ENCODE assay signal across 8 cellular contexts in the genomic region with DNA sequence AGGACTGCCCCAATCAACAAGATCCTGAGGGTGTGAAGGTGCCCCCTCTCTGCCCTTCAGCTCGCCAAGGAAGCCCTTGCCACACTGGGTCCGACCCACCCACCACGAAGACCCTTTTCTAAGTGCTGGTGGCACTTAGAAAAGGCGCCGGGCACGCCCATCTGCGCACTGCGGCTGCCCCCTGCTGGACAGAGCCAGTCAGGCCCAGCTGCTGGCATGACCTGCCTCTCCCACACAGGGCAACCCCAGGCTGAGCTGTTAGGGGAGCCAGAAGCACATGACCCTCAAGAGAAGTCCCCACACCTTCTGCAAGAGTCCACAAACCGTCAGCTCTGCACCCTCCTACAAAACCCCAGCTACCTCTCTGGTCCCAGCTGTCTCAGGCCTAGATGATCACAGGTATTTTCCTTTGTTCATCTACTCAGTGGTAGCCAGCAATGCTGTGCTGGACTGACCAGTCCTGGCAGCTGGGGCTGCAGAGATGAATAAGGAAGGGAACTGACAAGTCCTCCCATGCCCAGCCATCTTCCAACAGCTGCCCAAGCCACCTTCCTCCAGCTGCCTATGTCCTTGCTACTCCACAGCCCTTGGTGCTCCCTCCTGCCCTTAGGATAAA. TPM values are rescaled to one million over a fixed set of nuclear protein-coding genes. Genes with fewer than 3 reads are reported as not detected.
A peak's percentile ranks its signal among the peaks of the same experiment; 100 is the strongest.
DNase-seq lines count a peak whose midpoint lies in the region; ATAC-seq and TF ChIP-seq lines count a peak whose summit lies in the region.

No MANE protein-coding gene starts in this region.

- TF ChIP-seq CTCF in LNCAP (IDR thresholded peaks at IDR 0.05) = peak; percentile 98
- peak; percentile 84 for TF ChIP-seq CTCF in SU-DHL-6 (IDR thresholded peaks at IDR 0.05; ENCODE audit: insufficient read depth, low read length, poor library complexity, severe bottlenecking)
- peak; percentile 68 to 95 (median 90) for TF ChIP-seq CTCF in heart right ventricle (IDR thresholded peaks at IDR 0.05)

- intact Hi-C loops in heart right ventricle (cut with DNase I) (loop anchor here in 9 of 10 donors (2.0 to 10.0 kb wide), 8 partner anchors 730 to 880 kb away; no protein-coding TSS in a partner anchor), sciatic nerve (cut with DNase I) (loop anchor here (10.0 kb wide), 1 partner anchor 860 kb away; no protein-coding TSS in a partner anchor)

- no peak overlapping the region for H3K9ac ChIP-seq in SU-DHL-6 (ENCODE audit: low read length)

- 2% methylated on average over 9 of the region's 9 CpGs for WGBS in heart right ventricle, 2 donors

- peak; percentile 92 for DNase-seq in GM03348 (ENCODE audit: low spot score)
- peak; percentile 71 for DNase-seq in activated naive CD8-positive, alpha-beta T cell treated with anti-CD3 and anti-CD28 coated beads for 36 hours
- DNase-seq in heart right ventricle = peak; percentile 51 to 72
- DNase-seq in sciatic nerve (ENCODE audit: low spot score) = peak; percentile 87

- no peaks in the 10 kb centered on the region for H3K9me3 Mint-ChIP-seq in activated naive CD8-positive, alpha-beta T cell treated with anti-CD3 and anti-CD28 coated beads for 36 hours

- H3K27ac Mint-ChIP-seq in activated naive CD8-positive, alpha-beta T cell treated with anti-CD3 and anti-CD28 coated beads for 36 hours = no peak overlapping the region

- no peaks in the 10 kb centered on the region for H3K4me1 Mint-ChIP-seq in activated naive CD8-positive, alpha-beta T cell treated with anti-CD3 and anti-CD28 coated beads for 36 hours

- H3K4me1 ChIP-seq in heart right ventricle = no peaks in the 10 kb centered on the region

- H3K4me3 ChIP-seq in SU-DHL-6 (ENCODE audit: insufficient read depth, low read length, poor library complexity, severe bottlenecking) (no peak overlapping the region), heart right ventricle (no peak overlapping the region)

- no peak overlapping the region for H3K27ac ChIP-seq in SU-DHL-6 (ENCODE audit: low read depth, low read length)
- no peak overlapping the region for H3K27ac ChIP-seq in heart right ventricle

- no peaks in the 10 kb centered on the region for H3K79me2 ChIP-seq in SU-DHL-6 (ENCODE audit: insufficient read depth, low read length)

- ATAC-seq in heart right ventricle (peak; percentile 52 to 81 (median 71)), sciatic nerve (peak; percentile 86), HG02610 (IDR thresholded peaks at IDR 0.05; ENCODE audit: unreplicated experiment) (no peak), GM18868 (IDR thresholded peaks at IDR 0.05; ENCODE audit: unreplicated experiment) (no peak)

- no peaks in the 10 kb centered on the region for H4K20me1 ChIP-seq in SU-DHL-6 (ENCODE audit: low read depth, low read length)

- no peaks in the 10 kb centered on the region for H3K27me3 ChIP-seq in SU-DHL-6 (ENCODE audit: low read length)
- H3K27me3 ChIP-seq in heart right ventricle = peaks cover 5 to 86% (median 42%) of the 10 kb centered on the region in 7 donors

- H3K36me3 Mint-ChIP-seq in activated naive CD8-positive, alpha-beta T cell treated with anti-CD3 and anti-CD28 coated beads for 36 hours = no peaks in the 10 kb centered on the region

- no peaks in the 10 kb centered on the region for H3K9me2 ChIP-seq in SU-DHL-6 (replicated peaks; ENCODE audit: insufficient read depth, low read length)

- H3K4me2 ChIP-seq in SU-DHL-6 (ENCODE audit: low read depth, low read length, poor library complexity, severe bottlenecking) = no peak overlapping the region

- H3K9me3 ChIP-seq in SU-DHL-6 (ENCODE audit: insufficient read depth, low read length) = no peaks in the 10 kb centered on the region
- no peaks in the 10 kb centered on the region for H3K9me3 ChIP-seq in heart right ventricle

- H2AFZ ChIP-seq in SU-DHL-6 (ENCODE audit: low read depth, low read length, severe bottlenecking) = no peak overlapping the region

- no peak overlapping the region for H3K4me3 Mint-ChIP-seq in activated naive CD8-positive, alpha-beta T cell treated with anti-CD3 and anti-CD28 coated beads for 36 hours

- H3K36me3 ChIP-seq in SU-DHL-6 (ENCODE audit: low read length) (no peaks in the 10 kb centered on the region), heart right ventricle (no peaks in the 10 kb centered on the region)

- peaks cover 26% of the 10 kb centered on the region for H3K27me3 Mint-ChIP-seq in activated naive CD8-positive, alpha-beta T cell treated with anti-CD3 and anti-CD28 coated beads for 36 hours

- no peaks in the 10 kb centered on the region for H3F3A ChIP-seq in SU-DHL-6 (ENCODE audit: insufficient read depth)

RNA-seq across cellular contexts. Expression of a gene that starts 40.0 kb away (rescaled TPM):
- total RNA-seq in activated naive CD8-positive, alpha-beta T cell treated with anti-CD3 and anti-CD28 coated beads for 36 hours = 10 to 100 TPM; 29.2 to 29.4 TPM
- total RNA-seq in heart right ventricle = 10 to 100 TPM in 1 of 10 donors, 1 to 10 TPM in 9; 2.9 to 10.9 (median 4.9) TPM
- polyA plus RNA-seq in heart right ventricle = 1 to 10 TPM; 4.5 to 5.2 TPM
- 5.8 TPM for total RNA-seq in sciatic nerve

Comparison
In these comparisons a context has a peak if more than half of its experiments do, and no peak if none do; other contexts are left out.
1. ATAC-seq: peak in heart right ventricle (8 of 8) and sciatic nerve (single experiment); none in HG02610 (single experiment) and GM18868 (single experiment).
2. Peak in every context shown above with its lines, with median percentiles within 50 percentile points of each other: DNase-seq and CTCF ChIP-seq.